ENCODE assay signal across 7 cellular contexts in the genomic region with DNA sequence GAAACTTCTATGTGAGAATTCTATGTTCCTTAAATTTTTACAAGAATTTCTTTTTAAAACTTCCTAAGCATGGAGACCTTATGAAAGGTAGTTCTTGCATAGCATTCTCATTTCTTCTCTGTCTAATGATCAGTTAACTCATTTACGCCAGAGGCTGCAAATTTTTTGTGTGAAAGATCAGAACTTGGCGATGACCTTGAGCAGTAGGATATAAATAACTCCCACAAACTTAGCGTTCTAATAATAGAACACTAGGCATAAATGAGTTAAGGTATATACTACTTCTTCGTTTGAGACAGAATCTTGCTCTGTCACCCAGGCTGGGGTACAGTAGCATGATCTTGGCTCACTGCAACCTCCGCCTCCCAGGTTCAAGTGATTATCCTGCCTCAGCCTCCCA.
"Had no signal": no experiment of that assay in that cellular context is flagged by ENCODE, and none has a peak within 500 bp of the region (broad histone marks: within the 10 kb centered on the region; RNA-seq: fewer than 3 reads in every experiment).

No MANE protein-coding gene starts in this region.

- H3K27ac Mint-ChIP-seq: GM23338, H9, IgD-negative memory B cell had no signal

- DNase-seq: H9, HCEC 1CT, KG1 had no signal

- H3K4me3 Mint-ChIP-seq: GM23338, H9, IgD-negative memory B cell had no signal

- H3K36me3 Mint-ChIP-seq: IgD-negative memory B cell had no signal

- H3K4me2 ChIP-seq: GM23338 had no signal

- H3K9me3 Mint-ChIP-seq: GM23338, H9, IgD-negative memory B cell had no signal

- H3K27ac ChIP-seq: HL-60 had no signal

- H3K4me3 ChIP-seq: GM23338 had no signal

- ATAC-seq: GM23338, HepG2 had no signal
